ENCODE assay signal across 8 cellular contexts in the genomic region with DNA sequence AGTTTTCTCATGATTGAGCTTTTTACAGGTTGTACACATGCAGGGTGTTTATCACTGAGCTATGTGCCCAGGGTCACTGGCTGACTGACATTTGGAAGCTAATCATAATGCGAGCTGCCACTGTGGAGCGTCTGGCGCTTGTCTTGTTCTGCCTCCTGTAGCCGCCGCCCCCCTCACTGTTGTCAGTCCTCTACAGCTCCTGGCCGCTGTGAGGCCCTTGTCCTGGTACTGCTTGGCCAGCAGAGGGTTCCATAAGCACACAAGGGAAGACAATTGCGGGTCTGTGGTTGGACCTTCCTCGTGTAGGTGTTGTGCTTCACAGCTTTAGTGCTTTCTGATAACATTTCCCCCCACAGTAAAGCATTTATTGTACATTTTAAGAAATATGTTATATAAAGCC.
DNase-seq lines count a peak whose midpoint lies in the region; ATAC-seq and TF ChIP-seq lines count a peak whose summit lies in the region.

No MANE protein-coding gene starts in this region.

- H3K36me3 Mint-ChIP-seq in activated T-helper 17 cell treated with anti-CD3 and anti-CD28 coated beads, Interleukin-2, amount 50 U/mL, for 72 hours (ENCODE audit: low read depth), result peaks cover 80% of the 10 kb centered on the region

- ATAC-seq in Panc1 (peak; percentile 89), GM18873 (IDR thresholded peaks at IDR 0.05; ENCODE audit: low FRiP score, unreplicated experiment) (no peak)
- no peak for ATAC-seq in activated T-helper 17 cell treated with anti-CD3 and anti-CD28 coated beads, Interleukin-2, amount 50 U/mL, for 72 hours (replicated peaks)

- in situ Hi-C loops in Panc1 (cut with HindIII; ENCODE audit: low pct_unique_long_range_greater_than_20kb, low sequenced_read_pairs), result no loop called here

- intact Hi-C loops in Panc1 (cut with micrococcal nuclease; ENCODE audit: unreplicated experiment), result loop anchor here (10.0 kb wide), 1 partner anchor 78 kb away; no protein-coding TSS in a partner anchor

- no peak overlapping the region for H3K27ac ChIP-seq in Panc1 (ENCODE audit: low read length)

- no peak overlapping the region for H3K4me3 ChIP-seq in Panc1 (ENCODE audit: low read depth in 2 of 2, low read length in 2 of 2)
- no peak overlapping the region for H3K4me3 ChIP-seq in fibroblast of pulmonary artery (replicated peaks; ENCODE audit: low read depth, low read length)

- no peak overlapping the region for H3K27ac Mint-ChIP-seq in activated T-helper 17 cell treated with anti-CD3 and anti-CD28 coated beads, Interleukin-2, amount 50 U/mL, for 72 hours

- H3K4me1 ChIP-seq in Panc1 (ENCODE audit: control insufficient read depth, insufficient read depth, low read length), result no peaks in the 10 kb centered on the region

- peaks cover 22% of the 10 kb centered on the region for H3K36me3 ChIP-seq in Panc1 (ENCODE audit: control insufficient read depth, insufficient read depth, low read length)

- no peak overlapping the region for H3K4me3 Mint-ChIP-seq in activated T-helper 17 cell treated with anti-CD3 and anti-CD28 coated beads, Interleukin-2, amount 50 U/mL, for 72 hours

- POLR2A ChIA-PET in Panc1 (lab: Charles Lee), result no interaction called here

- H3K9me3 Mint-ChIP-seq in activated T-helper 17 cell treated with anti-CD3 and anti-CD28 coated beads, Interleukin-2, amount 50 U/mL, for 72 hours, result no peaks in the 10 kb centered on the region

- DNase-seq in Panc1 (ENCODE audit: low read depth, low spot score), result no peak
- DNase-seq in fibroblast of pulmonary artery (ENCODE audit: low read depth), result peak; percentile 67
- DNase-seq in nucleus accumbens (lab: John Stamatoyannopoulos, UW), result peak in 40 of 56 donors; percentile 11 to 76 (median 42)
- DNase-seq in NCI-H128 (lab: John Stamatoyannopoulos, UW; ENCODE audit: unreplicated experiment), result no peak
- DNase-seq in GM19238 (ENCODE audit: insufficient read length, low spot score), result no peak

- no peaks in the 10 kb centered on the region for H3K9me3 ChIP-seq in Panc1 (ENCODE audit: control insufficient read depth, insufficient read depth, low read depth, low read length)

- H3K4me1 Mint-ChIP-seq in activated T-helper 17 cell treated with anti-CD3 and anti-CD28 coated beads, Interleukin-2, amount 50 U/mL, for 72 hours, result no peaks in the 10 kb centered on the region

- CTCF ChIA-PET in Panc1 (lab: Charles Lee), result no interaction called here

- no peaks in the 10 kb centered on the region for H3K27me3 Mint-ChIP-seq in activated T-helper 17 cell treated with anti-CD3 and anti-CD28 coated beads, Interleukin-2, amount 50 U/mL, for 72 hours

- H3K27me3 ChIP-seq in Panc1 (ENCODE audit: control insufficient read depth, insufficient read depth, low read length), result no peaks in the 10 kb centered on the region

- TF ChIP-seq CTCF in GM12873 (IDR thresholded peaks at IDR 0.05; ENCODE audit: insufficient read depth, low read depth, low read length, missing control alignments) (peak; percentile 34), Panc1 (IDR thresholded peaks at IDR 0.05) (peak; percentile 47; the same call in 1 of the 2 replicates), fibroblast of pulmonary artery (IDR thresholded peaks at IDR 0.05; ENCODE audit: low read length, missing control alignments) (peak; percentile 56)

- no TSS peak for BruUV-seq in Panc1 (replicated peaks; lab: Mats Ljungman, UMichigan)

Comparison
In these comparisons a context has a peak if more than half of its experiments do, and no peak if none do; other contexts are left out.
1. DNase-seq: peak in fibroblast of pulmonary artery (single experiment) and nucleus accumbens (40 of 56); none in Panc1 (single experiment), NCI-H128 (single experiment) and GM19238 (single experiment).
2. Peak in every context shown above with its lines, with median percentiles within 50 percentile points of each other: CTCF ChIP-seq.